In the genomic region with DNA sequence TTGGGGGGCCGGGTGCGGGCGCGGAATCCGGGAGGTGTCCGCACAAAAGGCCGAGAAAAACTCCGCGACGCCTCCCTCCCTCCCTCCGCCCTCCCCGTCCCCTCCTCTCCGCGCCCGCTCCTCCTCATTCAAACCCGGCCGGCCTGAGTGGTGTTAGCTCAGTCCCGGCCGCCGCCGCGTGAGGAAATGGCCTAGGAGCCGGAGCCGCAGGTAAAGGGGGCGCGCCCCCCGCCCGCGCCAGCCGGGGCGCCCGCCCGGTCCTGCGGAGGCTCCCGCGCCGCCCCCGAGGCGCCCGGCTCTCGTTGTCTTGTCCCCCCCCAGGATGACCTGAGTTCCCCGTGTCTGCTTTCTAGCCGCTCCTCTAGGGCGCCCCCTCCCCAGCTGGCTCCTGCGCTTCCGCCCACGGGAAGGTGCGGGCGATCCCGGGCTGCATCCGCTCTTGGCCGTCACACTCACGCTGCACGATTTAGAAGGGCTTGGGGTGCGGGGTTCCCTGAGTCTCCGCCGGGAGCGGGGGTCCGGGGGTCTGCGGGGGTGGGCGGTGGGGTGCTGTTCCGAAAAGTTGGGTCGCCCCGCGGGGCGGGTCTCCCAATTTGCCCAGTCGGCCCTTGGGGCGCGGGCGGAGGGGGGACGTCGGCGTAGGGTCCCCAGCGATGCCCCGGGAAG, we compare ENCODE assay signal across 12 cellular contexts. TPM values are rescaled to one million over a fixed set of nuclear protein-coding genes. Genes with fewer than 3 reads are reported as not detected.
"Had no signal": no experiment of that assay in that cellular context is flagged by ENCODE, and none has a peak within 500 bp of the region (broad histone marks: within the 10 kb centered on the region; RNA-seq: fewer than 3 reads in every experiment).

No MANE protein-coding gene starts in this region.

RNA-seq across cellular contexts. Expression of gene TPTE, which starts 0.6 kb away (rescaled TPM):
- total RNA-seq: activated CD4-positive, alpha-beta T cell treated with anti-CD3 and anti-CD28 coated beads for 36 hours; activated CD8-positive, alpha-beta memory T cell treated with anti-CD3 and anti-CD28 coated beads for 36 hours; activated naive CD4-positive, alpha-beta T cell treated with anti-CD3 and anti-CD28 coated beads for 36 hours; activated T-cell treated with anti-CD3 and anti-CD28 coated beads, Interleukin-2, amount 50 U/mL, for 4 hours; cardiac septum; gastrocnemius medialis; lower leg skin; mononuclear cell; ovary; T-helper 1 cell treated with Interleukin-12 subunit alpha and Interleukin-12 subunit beta and Interleukin-4 antibody, amounts not matched to agents 30 ng/mL and 1 ng/mL, for 36 hours; temporal lobe; WTC11 had no signal
